In the genomic region with DNA sequence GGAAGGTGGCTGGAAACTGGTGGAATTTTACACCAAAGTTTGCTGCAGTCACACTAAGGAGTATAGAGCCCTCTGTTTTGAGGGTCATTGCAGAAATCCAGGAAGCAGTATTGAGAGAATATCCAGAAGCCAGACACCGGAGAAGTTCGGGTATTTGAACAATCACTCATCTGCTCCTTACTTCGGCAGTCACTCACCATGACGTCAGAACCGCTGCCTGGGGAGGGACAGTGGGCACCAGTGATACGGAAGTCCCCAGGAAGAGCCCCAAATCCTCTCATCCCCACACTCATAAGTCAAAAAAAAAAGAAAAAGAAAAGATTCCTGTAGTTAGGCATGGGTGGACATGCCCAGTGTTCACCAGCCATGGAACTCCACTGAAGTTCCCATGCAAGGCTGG, we compare ENCODE assay signal across 1 cellular context.
TF ChIP-seq lines count a peak whose summit lies in the region.

No MANE protein-coding gene starts in this region.

TF ChIP-seq in K562, 482 proteins besides CTCF, POLR2A, EP300 and RAD21 (continued from another document):
- TF ChIP-seq, protein P1, sequence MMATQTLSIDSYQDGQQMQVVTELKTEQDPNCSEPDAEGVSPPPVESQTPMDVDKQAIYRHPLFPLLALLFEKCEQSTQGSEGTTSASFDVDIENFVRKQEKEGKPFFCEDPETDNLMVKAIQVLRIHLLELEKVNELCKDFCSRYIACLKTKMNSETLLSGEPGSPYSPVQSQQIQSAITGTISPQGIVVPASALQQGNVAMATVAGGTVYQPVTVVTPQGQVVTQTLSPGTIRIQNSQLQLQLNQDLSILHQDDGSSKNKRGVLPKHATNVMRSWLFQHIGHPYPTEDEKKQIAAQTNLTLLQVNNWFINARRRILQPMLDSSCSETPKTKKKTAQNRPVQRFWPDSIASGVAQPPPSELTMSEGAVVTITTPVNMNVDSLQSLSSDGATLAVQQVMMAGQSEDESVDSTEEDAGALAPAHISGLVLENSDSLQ (IDR thresholded peaks at IDR 0.05), result peak; percentile 96
- TF ChIP-seq ZNF77 (CRISPR knock-in tag; IDR thresholded peaks at IDR 0.05) (no peak), ZSCAN32 (CRISPR knock-in tag; IDR thresholded peaks at IDR 0.05) (0 out of 2 replicates have a peak, but pooled peaks have one; percentile 44), FOSL1 (tag; conservative IDR thresholded peaks at IDR 0.05) (peak; percentile 63; the same call in 1 of the 2 replicates), MEIS2 (IDR thresholded peaks at IDR 0.05; ENCODE audit: partially characterized antibody) (peak; percentile 89), CREB1 (IDR thresholded peaks at IDR 0.05) (peak; percentile 62), CREB1 (CRISPR knock-in tag; IDR thresholded peaks at IDR 0.05) (peak; percentile 56), NUFIP1 (IDR thresholded peaks at IDR 0.05; ENCODE audit: partially characterized antibody) (no peak), HDAC1 (IDR thresholded peaks at IDR 0.05) (no peak), ETV6 (IDR thresholded peaks at IDR 0.05; ENCODE audit: borderline replicate concordance in 1 of 2, low read depth in 2 of 2, low read length in 1 of 2) (no peak), ETV6 (CRISPR knock-in tag; IDR thresholded peaks at IDR 0.05; ENCODE audit: borderline replicate concordance) (no peak), ZNF444 (CRISPR knock-in tag; IDR thresholded peaks at IDR 0.05) (0 out of 2 replicates have a peak, but pooled peaks have one; percentile 31), HEY1 (CRISPR knock-in tag; IDR thresholded peaks at IDR 0.05; ENCODE audit: borderline replicate concordance) (no peak), SPI1 (IDR thresholded peaks at IDR 0.05; ENCODE audit: borderline replicate concordance, low read depth, low read length) (peak; percentile 42; the same call in 1 of the 2 replicates), SMAD4 (CRISPR knock-in tag; conservative IDR thresholded peaks at IDR 0.05) (peak; percentile 51), TEAD1 (CRISPR knock-in tag; IDR thresholded peaks at IDR 0.05) (peak in 1 of 2 experiments; percentile 52; a peak in 1 of 4 replicates), TGIF2 (CRISPR knock-in tag; IDR thresholded peaks at IDR 0.05) (no peak), RBM39 (optimal IDR thresholded peaks at IDR 0.05; ENCODE audit: low read depth, low read length) (peak; percentile 11), SMAD3 (CRISPR knock-in tag; conservative IDR thresholded peaks at IDR 0.05) (peak; percentile 56; the same call in 1 of the 2 replicates), MCM3 (IDR thresholded peaks at IDR 0.05) (0 out of 2 replicates have a peak, but pooled peaks have one; percentile 17)
- TF ChIP-seq, protein P2, sequence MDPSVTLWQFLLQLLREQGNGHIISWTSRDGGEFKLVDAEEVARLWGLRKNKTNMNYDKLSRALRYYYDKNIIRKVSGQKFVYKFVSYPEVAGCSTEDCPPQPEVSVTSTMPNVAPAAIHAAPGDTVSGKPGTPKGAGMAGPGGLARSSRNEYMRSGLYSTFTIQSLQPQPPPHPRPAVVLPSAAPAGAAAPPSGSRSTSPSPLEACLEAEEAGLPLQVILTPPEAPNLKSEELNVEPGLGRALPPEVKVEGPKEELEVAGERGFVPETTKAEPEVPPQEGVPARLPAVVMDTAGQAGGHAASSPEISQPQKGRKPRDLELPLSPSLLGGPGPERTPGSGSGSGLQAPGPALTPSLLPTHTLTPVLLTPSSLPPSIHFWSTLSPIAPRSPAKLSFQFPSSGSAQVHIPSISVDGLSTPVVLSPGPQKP (CRISPR knock-in tag; IDR thresholded peaks at IDR 0.05), result no peak
- TF ChIP-seq, protein P3, sequence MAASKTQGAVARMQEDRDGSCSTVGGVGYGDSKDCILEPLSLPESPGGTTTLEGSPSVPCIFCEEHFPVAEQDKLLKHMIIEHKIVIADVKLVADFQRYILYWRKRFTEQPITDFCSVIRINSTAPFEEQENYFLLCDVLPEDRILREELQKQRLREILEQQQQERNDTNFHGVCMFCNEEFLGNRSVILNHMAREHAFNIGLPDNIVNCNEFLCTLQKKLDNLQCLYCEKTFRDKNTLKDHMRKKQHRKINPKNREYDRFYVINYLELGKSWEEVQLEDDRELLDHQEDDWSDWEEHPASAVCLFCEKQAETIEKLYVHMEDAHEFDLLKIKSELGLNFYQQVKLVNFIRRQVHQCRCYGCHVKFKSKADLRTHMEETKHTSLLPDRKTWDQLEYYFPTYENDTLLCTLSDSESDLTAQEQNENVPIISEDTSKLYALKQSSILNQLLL (CRISPR knock-in tag; IDR thresholded peaks at IDR 0.05; ENCODE audit: borderline replicate concordance), result no peak
- TF ChIP-seq, protein P4, sequence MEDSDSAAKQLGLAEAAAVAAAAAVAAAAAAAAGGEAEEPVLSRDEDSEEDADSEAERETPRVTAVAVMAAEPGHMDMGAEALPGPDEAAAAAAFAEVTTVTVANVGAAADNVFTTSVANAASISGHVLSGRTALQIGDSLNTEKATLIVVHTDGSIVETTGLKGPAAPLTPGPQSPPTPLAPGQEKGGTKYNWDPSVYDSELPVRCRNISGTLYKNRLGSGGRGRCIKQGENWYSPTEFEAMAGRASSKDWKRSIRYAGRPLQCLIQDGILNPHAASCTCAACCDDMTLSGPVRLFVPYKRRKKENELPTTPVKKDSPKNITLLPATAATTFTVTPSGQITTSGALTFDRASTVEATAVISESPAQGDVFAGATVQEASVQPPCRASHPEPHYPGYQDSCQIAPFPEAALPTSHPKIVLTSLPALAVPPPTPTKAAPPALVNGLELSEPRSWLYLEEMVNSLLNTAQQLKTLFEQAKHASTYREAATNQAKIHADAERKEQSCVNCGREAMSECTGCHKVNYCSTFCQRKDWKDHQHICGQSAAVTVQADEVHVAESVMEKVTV (CRISPR knock-in tag; IDR thresholded peaks at IDR 0.05), result 0 out of 2 replicates have a peak, but pooled peaks have one; percentile 16
- TF ChIP-seq, protein P5, sequence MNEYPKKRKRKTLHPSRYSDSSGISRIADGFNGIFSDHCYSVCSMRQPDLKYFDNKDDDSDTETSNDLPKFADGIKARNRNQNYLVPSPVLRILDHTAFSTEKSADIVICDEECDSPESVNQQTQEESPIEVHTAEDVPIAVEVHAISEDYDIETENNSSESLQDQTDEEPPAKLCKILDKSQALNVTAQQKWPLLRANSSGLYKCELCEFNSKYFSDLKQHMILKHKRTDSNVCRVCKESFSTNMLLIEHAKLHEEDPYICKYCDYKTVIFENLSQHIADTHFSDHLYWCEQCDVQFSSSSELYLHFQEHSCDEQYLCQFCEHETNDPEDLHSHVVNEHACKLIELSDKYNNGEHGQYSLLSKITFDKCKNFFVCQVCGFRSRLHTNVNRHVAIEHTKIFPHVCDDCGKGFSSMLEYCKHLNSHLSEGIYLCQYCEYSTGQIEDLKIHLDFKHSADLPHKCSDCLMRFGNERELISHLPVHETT (CRISPR knock-in tag; conservative IDR thresholded peaks at IDR 0.05 in 1 of 2, IDR thresholded peaks at IDR 0.05 in 1 of 2), result 0 out of 4 replicates have a peak, but pooled peaks of 1 of the 2 experiments have one; percentile 40
- TF ChIP-seq, protein P6, sequence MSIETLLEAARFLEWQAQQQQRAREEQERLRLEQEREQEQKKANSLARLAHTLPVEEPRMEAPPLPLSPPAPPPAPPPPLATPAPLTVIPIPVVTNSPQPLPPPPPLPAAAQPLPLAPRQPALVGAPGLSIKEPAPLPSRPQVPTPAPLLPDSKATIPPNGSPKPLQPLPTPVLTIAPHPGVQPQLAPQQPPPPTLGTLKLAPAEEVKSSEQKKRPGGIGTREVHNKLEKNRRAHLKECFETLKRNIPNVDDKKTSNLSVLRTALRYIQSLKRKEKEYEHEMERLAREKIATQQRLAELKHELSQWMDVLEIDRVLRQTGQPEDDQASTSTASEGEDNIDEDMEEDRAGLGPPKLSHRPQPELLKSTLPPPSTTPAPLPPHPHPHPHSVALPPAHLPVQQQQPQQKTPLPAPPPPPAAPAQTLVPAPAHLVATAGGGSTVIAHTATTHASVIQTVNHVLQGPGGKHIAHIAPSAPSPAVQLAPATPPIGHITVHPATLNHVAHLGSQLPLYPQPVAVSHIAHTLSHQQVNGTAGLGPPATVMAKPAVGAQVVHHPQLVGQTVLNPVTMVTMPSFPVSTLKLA (conservative IDR thresholded peaks at IDR 0.05), result no peak
- TF ChIP-seq, protein P7, sequence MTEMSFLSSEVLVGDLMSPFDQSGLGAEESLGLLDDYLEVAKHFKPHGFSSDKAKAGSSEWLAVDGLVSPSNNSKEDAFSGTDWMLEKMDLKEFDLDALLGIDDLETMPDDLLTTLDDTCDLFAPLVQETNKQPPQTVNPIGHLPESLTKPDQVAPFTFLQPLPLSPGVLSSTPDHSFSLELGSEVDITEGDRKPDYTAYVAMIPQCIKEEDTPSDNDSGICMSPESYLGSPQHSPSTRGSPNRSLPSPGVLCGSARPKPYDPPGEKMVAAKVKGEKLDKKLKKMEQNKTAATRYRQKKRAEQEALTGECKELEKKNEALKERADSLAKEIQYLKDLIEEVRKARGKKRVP (CRISPR knock-in tag; IDR thresholded peaks at IDR 0.05), result 0 out of 2 replicates have a peak, but pooled peaks have one; percentile 16
- TF ChIP-seq, protein P8, sequence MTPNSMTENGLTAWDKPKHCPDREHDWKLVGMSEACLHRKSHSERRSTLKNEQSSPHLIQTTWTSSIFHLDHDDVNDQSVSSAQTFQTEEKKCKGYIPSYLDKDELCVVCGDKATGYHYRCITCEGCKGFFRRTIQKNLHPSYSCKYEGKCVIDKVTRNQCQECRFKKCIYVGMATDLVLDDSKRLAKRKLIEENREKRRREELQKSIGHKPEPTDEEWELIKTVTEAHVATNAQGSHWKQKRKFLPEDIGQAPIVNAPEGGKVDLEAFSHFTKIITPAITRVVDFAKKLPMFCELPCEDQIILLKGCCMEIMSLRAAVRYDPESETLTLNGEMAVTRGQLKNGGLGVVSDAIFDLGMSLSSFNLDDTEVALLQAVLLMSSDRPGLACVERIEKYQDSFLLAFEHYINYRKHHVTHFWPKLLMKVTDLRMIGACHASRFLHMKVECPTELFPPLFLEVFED (CRISPR knock-in tag; conservative IDR thresholded peaks at IDR 0.05), result 0 out of 2 replicates have a peak, but pooled peaks have one; percentile 23
- TF ChIP-seq, protein P9, sequence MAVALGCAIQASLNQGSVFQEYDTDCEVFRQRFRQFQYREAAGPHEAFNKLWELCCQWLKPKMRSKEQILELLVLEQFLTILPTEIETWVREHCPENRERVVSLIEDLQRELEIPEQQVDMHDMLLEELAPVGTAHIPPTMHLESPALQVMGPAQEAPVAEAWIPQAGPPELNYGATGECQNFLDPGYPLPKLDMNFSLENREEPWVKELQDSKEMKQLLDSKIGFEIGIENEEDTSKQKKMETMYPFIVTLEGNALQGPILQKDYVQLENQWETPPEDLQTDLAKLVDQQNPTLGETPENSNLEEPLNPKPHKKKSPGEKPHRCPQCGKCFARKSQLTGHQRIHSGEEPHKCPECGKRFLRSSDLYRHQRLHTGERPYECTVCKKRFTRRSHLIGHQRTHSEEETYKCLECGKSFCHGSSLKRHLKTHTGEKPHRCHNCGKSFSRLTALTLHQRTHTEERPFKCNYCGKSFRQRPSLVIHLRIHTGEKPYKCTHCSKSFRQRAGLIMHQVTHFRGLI (CRISPR knock-in tag; IDR thresholded peaks at IDR 0.05), result 0 out of 2 replicates have a peak, but pooled peaks have one; percentile 43
- TF ChIP-seq, protein P10, sequence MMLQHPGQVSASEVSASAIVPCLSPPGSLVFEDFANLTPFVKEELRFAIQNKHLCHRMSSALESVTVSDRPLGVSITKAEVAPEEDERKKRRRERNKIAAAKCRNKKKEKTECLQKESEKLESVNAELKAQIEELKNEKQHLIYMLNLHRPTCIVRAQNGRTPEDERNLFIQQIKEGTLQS (IDR thresholded peaks at IDR 0.05), result peak; percentile 89
- TF ChIP-seq, protein P10 (CRISPR knock-in tag; conservative IDR thresholded peaks at IDR 0.05), result no peak
